Comparison of ENCODE assay signal across 28 cellular contexts in the genomic region with DNA sequence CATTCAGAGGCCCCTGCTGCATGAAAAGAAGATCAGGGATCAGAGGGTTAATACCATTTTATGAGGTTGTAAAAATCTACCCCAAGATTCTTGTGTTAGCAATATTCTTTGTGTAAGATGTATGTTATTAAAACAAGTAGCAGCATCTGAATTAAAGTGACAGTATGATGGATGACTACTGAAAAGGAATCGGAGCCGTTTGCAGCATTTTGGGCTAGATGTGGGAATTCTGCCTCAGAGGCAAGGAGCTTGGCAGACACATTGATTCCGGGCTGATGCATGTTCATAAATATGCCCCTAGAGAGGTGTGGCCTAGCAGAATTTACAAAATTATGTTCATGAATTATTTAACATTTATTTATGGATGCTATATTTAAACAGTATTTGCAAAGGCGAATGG.
"Had no signal": no experiment of that assay in that cellular context is flagged by ENCODE, and none has a peak within 500 bp of the region (broad histone marks: within the 10 kb centered on the region; RNA-seq: fewer than 3 reads in every experiment).

No MANE protein-coding gene starts in this region.

- DNase-seq: activated CD4-positive, alpha-beta T cell treated with anti-CD3 and anti-CD28 coated beads for 48 hours; activated CD4-positive, alpha-beta T cell treated with anti-CD3 and anti-CD28 coated beads, Interleukin-2, amount 50 U/mL, for 4 hours; activated CD4-positive, CD25-positive, alpha-beta regulatory T cell treated with anti-CD3 and anti-CD28 coated beads, Interleukin-2, amount 50 U/mL, for 72 hours; activated CD8-positive, alpha-beta memory T cell treated with anti-CD3 and anti-CD28 coated beads, Interleukin-2, amount 50 U/mL, for 48 hours; activated CD8-positive, alpha-beta T cell treated with anti-CD3 and anti-CD28 coated beads, Interleukin-2, amount 10 ng/mL, durations not matched to agents 7 days and 5 days; activated naive CD4-positive, alpha-beta T cell treated with anti-CD3 and anti-CD28 coated beads, Interleukin-2, amount 50 U/mL, for 16 hours; activated naive CD8-positive, alpha-beta T cell treated with anti-CD3 and anti-CD28 coated beads, Interleukin-2, amount 10 ng/mL, durations not matched to agents 7 days and 5 days; activated T-cell treated with anti-CD3 and anti-CD28 coated beads, Interleukin-2, amount 50 U/mL, for 1 hour; adrenal gland; anterior cingulate cortex; body of pancreas; central memory CD4-positive, alpha-beta T cell; NCI-H1092; NCI-H1417; NCI-H1930; NCI-H2171; NCI-H2227 treated with DMSO at 0.1 percent for 48 hours; NCI-H446 treated with DMSO at 0.1 percent for 48 hours; NCI-H524 treated with DMSO at 0.1 percent for 48 hours; NK-92 treated with Interleukin-12 subunit alpha and Interleukin-12 subunit beta, amount 100 ng/mL, for 24 hours; OCI-M1; SHP77; T-helper 9 cell had no signal

- H3K27ac ChIP-seq: adrenal gland, body of pancreas, RWPE1, SJSA1 had no signal

- H3K4me3 ChIP-seq: adrenal gland, body of pancreas, SJSA1 had no signal

- H3K27ac Mint-ChIP-seq: activated CD8-positive, alpha-beta T cell treated with anti-CD3 and anti-CD28 coated beads, Interleukin-2, amount 10 ng/mL, durations not matched to agents 7 days and 5 days; activated naive CD8-positive, alpha-beta T cell treated with anti-CD3 and anti-CD28 coated beads, Interleukin-2, amount 10 ng/mL, durations not matched to agents 7 days and 5 days; T-helper 1 cell treated with Interleukin-12 subunit alpha and Interleukin-12 subunit beta and Interleukin-4 antibody, amounts not matched to agents 30 μg/mL and 1 μg/mL, for 36 hours; WTC11 had no signal

- H3K4me1 ChIP-seq: adrenal gland, SJSA1 had no signal

- H3K4me3 Mint-ChIP-seq: activated CD8-positive, alpha-beta T cell treated with anti-CD3 and anti-CD28 coated beads, Interleukin-2, amount 10 ng/mL, durations not matched to agents 7 days and 5 days; activated naive CD8-positive, alpha-beta T cell treated with anti-CD3 and anti-CD28 coated beads, Interleukin-2, amount 10 ng/mL, durations not matched to agents 7 days and 5 days; T-helper 1 cell treated with Interleukin-12 subunit alpha and Interleukin-12 subunit beta and Interleukin-4 antibody, amounts not matched to agents 30 μg/mL and 1 μg/mL, for 36 hours; WTC11 had no signal

- H3K27me3 ChIP-seq: adrenal gland, body of pancreas had no signal

- H3K36me3 ChIP-seq: adrenal gland, SJSA1 had no signal

- H3K36me3 Mint-ChIP-seq: activated naive CD8-positive, alpha-beta T cell treated with anti-CD3 and anti-CD28 coated beads, Interleukin-2, amount 10 ng/mL, durations not matched to agents 7 days and 5 days; WTC11 had no signal

- H3K9me3 ChIP-seq: adrenal gland, body of pancreas, SJSA1 had no signal

- H3K4me1 Mint-ChIP-seq: activated naive CD8-positive, alpha-beta T cell treated with anti-CD3 and anti-CD28 coated beads, Interleukin-2, amount 10 ng/mL, durations not matched to agents 7 days and 5 days had no signal

- FAIRE-seq: bronchial epithelial cell had no signal

- H3K27me3 Mint-ChIP-seq: activated naive CD8-positive, alpha-beta T cell treated with anti-CD3 and anti-CD28 coated beads, Interleukin-2, amount 10 ng/mL, durations not matched to agents 7 days and 5 days had no signal
